9 cellular contexts compared by ENCODE assay signal in genomic region chr22:41417622-41418390, GRCh38. TPM values are rescaled to one million over a fixed set of nuclear protein-coding genes. Genes with fewer than 3 reads are reported as not detected.
DNase-seq lines count a peak whose midpoint lies in the region; ATAC-seq, FAIRE-seq and TF ChIP-seq lines count a peak whose summit lies in the region.
"Had no signal": no experiment of that assay in that cellular context is flagged by ENCODE, and none has a peak within 500 bp of the region (broad histone marks: within the 10 kb centered on the region; RNA-seq: fewer than 3 reads in every experiment).

No MANE protein-coding gene starts in this region.

- TF ChIP-seq CTCF in heart right ventricle (IDR thresholded peaks at IDR 0.05) (no peak), pancreas (IDR thresholded peaks at IDR 0.05) (no peak), D721Med (IDR thresholded peaks at IDR 0.05; ENCODE audit: insufficient read depth, missing control alignments) (no peak)

- peak; percentile 55 to 99 (median 95) for DNase-seq in anterior cingulate cortex (lab: John Stamatoyannopoulos, UW)
- peak; percentile 88 to 92 for DNase-seq in heart right ventricle
- peak; percentile 95 to 100 (median 99) for DNase-seq in pancreas
- no peak for DNase-seq in D721Med (ENCODE audit: insufficient read length, low spot score)
- DNase-seq in NCI-H226: no peak
- no peak for DNase-seq in activated CD8-positive, alpha-beta memory T cell treated with anti-CD3 and anti-CD28 coated beads, Interleukin-2, amount 50 U/mL, for 48 hours
- DNase-seq: effector CD4-positive, alpha-beta T cell had no signal

- H3K9me3 ChIP-seq in heart right ventricle (no peaks in the 10 kb centered on the region), pancreas (no peaks in the 10 kb centered on the region)

- H3K4me3 ChIP-seq in ACC112 (ENCODE audit: low read depth, low read length): no peak overlapping the region
- H3K4me3 ChIP-seq in heart right ventricle: no peak overlapping the region
- H3K4me3 ChIP-seq in pancreas: no peak overlapping the region

- H3K36me3 ChIP-seq in ACC112 (ENCODE audit: insufficient read depth, low read length) (no peaks in the 10 kb centered on the region), heart right ventricle (peaks cover 0 to 8% (median 0%) of the 10 kb centered on the region in 9 donors), pancreas (no peaks in the 10 kb centered on the region)

- H2AFZ ChIP-seq in ACC112 (ENCODE audit: low read length, unreplicated experiment): no peak overlapping the region

- H3K79me2 ChIP-seq in ACC112 (ENCODE audit: control insufficient read depth, insufficient read depth, low read length, unreplicated experiment): peaks cover 5% of the 10 kb centered on the region

- no peaks in the 10 kb centered on the region for H3K27me3 ChIP-seq in ACC112 (ENCODE audit: insufficient read depth, low read length)
- no peaks in the 10 kb centered on the region for H3K27me3 ChIP-seq in heart right ventricle
- no peaks in the 10 kb centered on the region for H3K27me3 ChIP-seq in pancreas

- H3K27ac ChIP-seq in ACC112 (ENCODE audit: low read depth, low read length) (peak overlapping the region; percentile 22; the same call in 1 of the 2 replicates), heart right ventricle (peak overlapping the region; percentile 73 to 99 (median 89)), pancreas (peak overlapping the region; percentile 72 to 83 (median 75))

- ATAC-seq in heart right ventricle (peak; percentile 56 to 90 (median 78)), pancreas (peak; percentile 71 to 80 (median 76)), GM19397 (IDR thresholded peaks at IDR 0.05; ENCODE audit: unreplicated experiment) (no peak)

- peaks cover 14% of the 10 kb centered on the region for H3K4me1 ChIP-seq in ACC112 (ENCODE audit: control insufficient read depth, insufficient read depth, low read length, unreplicated experiment)
- H3K4me1 ChIP-seq in heart right ventricle: peaks cover 12 to 54% (median 46%) of the 10 kb centered on the region in 9 donors
- peaks cover 34 to 43% (median 35%) of the 10 kb centered on the region in 3 donors for H3K4me1 ChIP-seq in pancreas

- FAIRE-seq in pancreas (lab: Jason Lieb, UNC) (no peak), D721Med (lab: Jason Lieb, UNC) (no peak)

- intact Hi-C loops in heart right ventricle (cut with DNase I) (no loop called here), pancreas (cut with DNase I) (no loop called here)

- 40 to 44% methylated on average over 13 of the region's 13 CpGs for WGBS in heart right ventricle, 2 donors
- 18 to 20% methylated on average over 13 of the region's 13 CpGs for WGBS in pancreas, 2 donors

RNA-seq across cellular contexts. Expression of gene TOB2, which starts 28.8 kb away (rescaled TPM):
- total RNA-seq in heart right ventricle: 10 to 100 TPM; 26.4 to 84.9 (median 47.9) TPM
- polyA plus RNA-seq in heart right ventricle: 10 to 100 TPM; 29.2 to 33.8 TPM
- 10 to 100 TPM; 11.0 to 30.5 (median 19.9) TPM for total RNA-seq in pancreas
- 10 to 100 TPM; 12.6 to 15.9 TPM for polyA plus RNA-seq in pancreas

RNA-seq across cellular contexts. Expression of gene TEF, which starts 36.1 kb away (rescaled TPM):
- 10 to 100 TPM in 9 of 10 donors, 1 to 10 TPM in 1; 8.6 to 29.1 (median 18.4) TPM for total RNA-seq in heart right ventricle
- 10 to 100 TPM in 1 of 2 donors, 1 to 10 TPM in 1; 5.5 to 10.6 TPM for polyA plus RNA-seq in heart right ventricle
- total RNA-seq in pancreas: 10 to 100 TPM in 5 of 6 donors, 1 to 10 TPM in 1; 8.3 to 19.6 (median 17.6) TPM
- polyA plus RNA-seq in pancreas: 10 to 100 TPM in 1 of 2 donors, 1 to 10 TPM in 1; 8.8 to 18.7 TPM

RNA-seq across cellular contexts. Expression of gene PHF5A, which starts 50.7 kb away (rescaled TPM):
- total RNA-seq in heart right ventricle (10 to 100 TPM; 13.3 to 27.2 (median 20.2) TPM), pancreas (10 to 100 TPM in 5 of 6 donors, 1 to 10 TPM in 1; 8.8 to 18.6 (median 16.2) TPM)
- polyA plus RNA-seq in heart right ventricle (10 to 100 TPM; 36.3 to 41.3 TPM), pancreas (10 to 100 TPM; 22.1 to 29.7 TPM)

RNA-seq across cellular contexts. Expression of gene ACO2, which starts 51.1 kb away (rescaled TPM):
- total RNA-seq in heart right ventricle: 1,000 to 10,000 TPM in 1 of 10 donors, 100 to 1,000 TPM in 9; 587 to 1,020 (median 900) TPM
- polyA plus RNA-seq in heart right ventricle: 100 to 1,000 TPM; 180 to 375 TPM
- 10 to 100 TPM; 34.2 to 53.1 (median 40.8) TPM for total RNA-seq in pancreas
- polyA plus RNA-seq in pancreas: 10 to 100 TPM; 19.2 to 33.2 TPM

Comparison
In these comparisons a context has a peak if more than half of its experiments do, and no peak if none do; other contexts are left out.
1. H3K27ac ChIP-seq: peak in every context shown above with its lines; median percentile 89 in heart right ventricle; 75 in pancreas; 22 in ACC112.
2. DNase-seq: peak in anterior cingulate cortex (58 of 58), heart right ventricle (2 of 2) and pancreas (6 of 6); none in D721Med (single experiment), NCI-H226 (single experiment) and activated CD8-positive, alpha-beta memory T cell treated with anti-CD3 and anti-CD28 coated beads, Interleukin-2, amount 50 U/mL, for 48 hours (single experiment).